ENCODE assay signal across 19 cellular contexts in the genomic region with DNA sequence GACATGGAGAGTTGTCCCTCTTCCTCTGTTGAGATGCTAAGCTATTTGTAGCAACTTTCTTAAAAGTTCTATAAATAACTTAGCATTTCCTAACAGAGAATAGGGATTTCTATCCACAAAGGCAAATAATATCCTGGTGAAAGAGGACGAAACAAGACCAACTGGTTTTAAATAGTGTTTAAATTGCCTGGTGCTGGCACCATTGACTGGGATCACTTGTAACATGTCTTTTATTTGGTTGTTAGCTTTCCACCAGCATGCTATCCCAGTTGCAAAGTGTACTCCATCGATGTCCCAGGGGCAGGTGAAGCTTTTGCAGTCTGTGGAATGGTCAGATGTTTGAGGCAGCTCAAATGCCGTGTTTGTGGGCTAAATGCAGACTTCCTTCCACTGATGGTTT. TPM values are rescaled to one million over a fixed set of nuclear protein-coding genes. Genes with fewer than 3 reads are reported as not detected.
"Had no signal": no experiment of that assay in that cellular context is flagged by ENCODE, and none has a peak within 500 bp of the region (broad histone marks: within the 10 kb centered on the region; RNA-seq: fewer than 3 reads in every experiment).

No MANE protein-coding gene starts in this region.

- FAIRE-seq: kidney had no signal

- H3K27ac ChIP-seq: breast epithelium, psoas muscle, right lobe of liver had no signal

- ATAC-seq: left ventricle myocardium superior; naive thymus-derived CD8-positive, alpha-beta T cell; psoas muscle; right lobe of liver had no signal

- H3K27me3 ChIP-seq: breast epithelium, right lobe of liver had no signal

- H3K9me3 ChIP-seq: breast epithelium, psoas muscle, right lobe of liver had no signal

- DNase-seq: activated CD4-positive, alpha-beta T cell treated with anti-CD3 and anti-CD28 coated beads for 1 hour; activated CD4-positive, alpha-beta T cell treated with anti-CD3 and anti-CD28 coated beads, Interleukin-2, amount 50 U/mL, for 4 hours; activated naive CD4-positive, alpha-beta T cell; activated T-cell treated with anti-CD3 and anti-CD28 coated beads for 4 hours; anterior cingulate cortex; hypothalamus; kidney; left ventricle myocardium superior; mesenchymal stem cell; naive thymus-derived CD8-positive, alpha-beta T cell; occipital lobe; psoas muscle; right lobe of liver; stimulated activated CD4-positive, alpha-beta T cell treated with anti-CD3 and anti-CD28 coated beads, Interleukin-2, amount 100 ng/mL, for 24 hours had no signal

- H3K36me3 ChIP-seq: breast epithelium had no signal

- H3K4me3 ChIP-seq: breast epithelium, psoas muscle, right lobe of liver had no signal

RNA-seq across cellular contexts. Expression of a gene that starts 56.2 kb away (rescaled TPM):
- total RNA-seq: cerebellum, dermis microvascular lymphatic vessel endothelial cell, glomerular endothelial cell, left ventricle myocardium superior, occipital lobe, psoas muscle, right lobe of liver, urinary bladder had no signal
